31 cellular contexts compared by ENCODE assay signal in the genomic region with DNA sequence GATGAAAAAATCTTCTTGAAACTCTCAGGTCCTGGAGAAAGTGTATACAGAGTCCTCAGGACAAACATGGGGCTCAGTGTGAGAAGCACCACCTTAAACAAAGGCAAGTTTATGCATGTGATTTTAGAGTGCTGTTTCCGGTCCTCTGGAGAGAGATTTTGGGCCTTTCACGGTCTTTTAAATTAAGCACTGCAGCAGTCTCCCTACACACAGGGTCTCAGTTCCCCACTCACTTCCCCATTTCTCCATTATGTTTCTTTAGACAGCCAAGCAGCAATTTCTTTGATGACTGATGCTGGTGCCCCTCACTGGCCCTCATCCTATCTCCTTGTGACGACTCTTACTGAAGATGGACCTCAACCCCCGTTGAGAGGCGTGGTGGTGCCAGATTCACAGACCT.
"Had no signal": no experiment of that assay in that cellular context is flagged by ENCODE, and none has a peak within 500 bp of the region (broad histone marks: within the 10 kb centered on the region; RNA-seq: fewer than 3 reads in every experiment).

No MANE protein-coding gene starts in this region.

- H3K4me1 Mint-ChIP-seq: activated CD4-positive, alpha-beta T cell treated with anti-CD3 and anti-CD28 coated beads, Interleukin-2, amount 10 ng/mL, durations not matched to agents 7 days and 5 days had no signal

- H3K36me3 ChIP-seq: breast epithelium, gastrocnemius medialis, left ventricle myocardium inferior, pancreas, prostate gland, sigmoid colon, suprapubic skin, tibial artery, upper lobe of right lung, WERI-Rb-1 had no signal

- H3K4me3 ChIP-seq: breast epithelium, gastrocnemius medialis, hepatocyte, left ventricle myocardium inferior, lung, pancreas, prostate gland, sigmoid colon, suprapubic skin, tibial artery, upper lobe of right lung had no signal

- H3K4me1 ChIP-seq: breast epithelium, gastrocnemius medialis, pancreas, prostate gland, sigmoid colon had no signal

- DNase-seq: activated CD4-positive, alpha-beta T cell treated with anti-CD3 and anti-CD28 coated beads, Interleukin-2, amount 10 ng/mL, durations not matched to agents 7 days and 5 days; activated CD4-positive, CD25-positive, alpha-beta regulatory T cell treated with anti-CD3 and anti-CD28 coated beads, Interleukin-2, amount 50 U/mL, for 72 hours; activated CD8-positive, alpha-beta T cell treated with anti-CD3 and anti-CD28 coated beads for 36 hours; activated naive CD4-positive, alpha-beta T cell; activated T-cell treated with anti-CD3 and anti-CD28 coated beads, Interleukin-2, amount 50 U/mL, for 4 hours; central memory CD4-positive, alpha-beta T cell; gastrocnemius medialis; islet precursor cell; left ventricle myocardium inferior; naive thymus-derived CD4-positive, alpha-beta T cell; nucleus accumbens; pancreas; retina; sigmoid colon; small intestine; stimulated activated CD4-positive, alpha-beta T cell treated with anti-CD3 and anti-CD28 coated beads, Interleukin-1b, Interleukin-23, amount 100 ng/mL, for 48 hours; stimulated activated CD4-positive, alpha-beta T cell treated with anti-CD3 and anti-CD28 coated beads, Interleukin-4, amount 100 ng/mL, for 4 hours; stimulated activated CD8-positive, alpha-beta memory T cell treated with anti-CD3 and anti-CD28 coated beads, Interleukin-4, amount 100 ng/mL, for 48 hours; stimulated activated naive CD4-positive, alpha-beta T cell; tibial artery; upper lobe of right lung; WERI-Rb-1 had no signal

- H3K79me2 ChIP-seq: hepatocyte had no signal

- H3K4me3 Mint-ChIP-seq: activated CD4-positive, alpha-beta T cell treated with anti-CD3 and anti-CD28 coated beads, Interleukin-2, amount 10 ng/mL, durations not matched to agents 7 days and 5 days; activated CD8-positive, alpha-beta T cell treated with anti-CD3 and anti-CD28 coated beads for 36 hours; activated T-cell treated with anti-CD3 and anti-CD28 coated beads, Interleukin-2, amount 50 U/mL, for 4 hours; mesothelial cell of epicardium; naive thymus-derived CD4-positive, alpha-beta T cell had no signal

- H3K27ac Mint-ChIP-seq: activated CD4-positive, alpha-beta T cell treated with anti-CD3 and anti-CD28 coated beads, Interleukin-2, amount 10 ng/mL, durations not matched to agents 7 days and 5 days; activated CD8-positive, alpha-beta T cell treated with anti-CD3 and anti-CD28 coated beads for 36 hours; activated naive CD4-positive, alpha-beta T cell treated with anti-CD3 and anti-CD28 coated beads, Interleukin-2, amount 50 U/mL, for 72 hours; activated T-helper 2 cell treated with anti-CD3 and anti-CD28 coated beads, Interferon-gamma antibody, Interleukin-2, Interleukin-4, amounts not matched to agents 10 μg/mL and 5 μg/mL and 100 μg/mL, durations not matched to agents 14 hours and 24 hours and 36 hours; mesothelial cell of epicardium had no signal

- FAIRE-seq: endometrium, pancreas, small intestine had no signal

- H3K9me3 ChIP-seq: breast epithelium, gastrocnemius medialis, left ventricle myocardium inferior, pancreas, prostate gland, sigmoid colon, suprapubic skin, tibial artery, upper lobe of right lung had no signal

- H3K27me3 ChIP-seq: breast epithelium, hepatocyte, pancreas, sigmoid colon, suprapubic skin, upper lobe of right lung had no signal

- H3K27ac ChIP-seq: breast epithelium, gastrocnemius medialis, hepatocyte, left ventricle myocardium inferior, pancreas, prostate gland, sigmoid colon, suprapubic skin, tibial artery, upper lobe of right lung, WERI-Rb-1 had no signal

- ATAC-seq: activated CD8-positive, alpha-beta T cell treated with anti-CD3 and anti-CD28 coated beads for 36 hours; activated naive CD4-positive, alpha-beta T cell treated with anti-CD3 and anti-CD28 coated beads, Interleukin-2, amount 50 U/mL, for 72 hours; activated T-cell treated with anti-CD3 and anti-CD28 coated beads, Interleukin-2, amount 50 U/mL, for 4 hours; gastrocnemius medialis; naive thymus-derived CD4-positive, alpha-beta T cell; pancreas; upper lobe of right lung had no signal

- H3K36me3 Mint-ChIP-seq: activated naive CD4-positive, alpha-beta T cell treated with anti-CD3 and anti-CD28 coated beads, Interleukin-2, amount 50 U/mL, for 72 hours; mesothelial cell of epicardium; naive thymus-derived CD4-positive, alpha-beta T cell had no signal

- H2AFZ ChIP-seq: hepatocyte had no signal

- H3K4me2 ChIP-seq: hepatocyte had no signal

- H3K9me3 Mint-ChIP-seq: activated CD4-positive, alpha-beta T cell treated with anti-CD3 and anti-CD28 coated beads, Interleukin-2, amount 10 ng/mL, durations not matched to agents 7 days and 5 days; activated CD8-positive, alpha-beta T cell treated with anti-CD3 and anti-CD28 coated beads for 36 hours; activated naive CD4-positive, alpha-beta T cell treated with anti-CD3 and anti-CD28 coated beads, Interleukin-2, amount 50 U/mL, for 72 hours; activated T-cell treated with anti-CD3 and anti-CD28 coated beads, Interleukin-2, amount 50 U/mL, for 4 hours; activated T-helper 2 cell treated with anti-CD3 and anti-CD28 coated beads, Interferon-gamma antibody, Interleukin-2, Interleukin-4, amounts not matched to agents 10 μg/mL and 5 μg/mL and 100 μg/mL, durations not matched to agents 14 hours and 24 hours and 36 hours had no signal
